Comparison of ENCODE assay signal across 17 cellular contexts in genomic region chr1:179742291-179742690, GRCh38. TPM values are rescaled to one million over a fixed set of nuclear protein-coding genes. Genes with fewer than 3 reads are reported as not detected.
DNase-seq lines count a peak whose midpoint lies in the region; ATAC-seq and TF ChIP-seq lines count a peak whose summit lies in the region.
"Had no signal": no experiment of that assay in that cellular context is flagged by ENCODE, and none has a peak within 500 bp of the region (broad histone marks: within the 10 kb centered on the region; RNA-seq: fewer than 3 reads in every experiment).

No MANE protein-coding gene starts in this region.

- 0 out of 2 replicates have a peak, but pooled peaks cover 5% of the 10 kb centered on the region for H3K4me1 ChIP-seq in HUES6 (ENCODE audit: control insufficient read depth, insufficient read depth, low read length)
- no peaks in the 10 kb centered on the region for H3K4me1 ChIP-seq in endocrine pancreas (ENCODE audit: control insufficient read depth, insufficient read depth, low read length)

- no peaks in the 10 kb centered on the region for H3K36me3 ChIP-seq in HUES6 (ENCODE audit: control insufficient read depth, insufficient read depth, low read length)
- no peaks in the 10 kb centered on the region for H3K36me3 ChIP-seq in endocrine pancreas (ENCODE audit: control insufficient read depth, insufficient read depth, low read length)
- H3K36me3 ChIP-seq: left lung had no signal

- H3K9ac ChIP-seq in HUES6 (ENCODE audit: low read length), result no peak overlapping the region
- peak overlapping the region; percentile 47 for H3K9ac ChIP-seq in endocrine pancreas (ENCODE audit: control insufficient read depth, insufficient read depth, low read length)

- no peak for DNase-seq in activated CD4-positive, alpha-beta memory T cell treated with anti-CD3 and anti-CD28 coated beads for 36 hours
- no peak for DNase-seq in activated CD4-positive, alpha-beta memory T cell treated with anti-CD3 and anti-CD28 coated beads, Interleukin-2, amount 10 ng/mL, durations not matched to agents 7 days and 5 days
- DNase-seq in osteocyte (ENCODE audit: extremely low spot score, unreplicated experiment), result no peak
- no peak for DNase-seq in EL
- DNase-seq: ACHN; activated B cell treated with CpG ODN at 0.5 μM for 24 hours; effector memory CD8-positive, alpha-beta T cell; hypothalamus; NCI-H1417 treated with DMSO at 0.1 percent for 48 hours had no signal

- no peak for TF ChIP-seq CTCF in osteocyte (IDR thresholded peaks at IDR 0.05)

- peak overlapping the region; percentile 59 for H3K4me3 ChIP-seq in HUES6 (ENCODE audit: low read depth, low read length)
- peak overlapping the region; percentile 47 for H3K4me3 ChIP-seq in endocrine pancreas (ENCODE audit: control insufficient read depth, insufficient read depth, low read length)

- POLR2A ChIA-PET in activated CD4-positive, alpha-beta memory T cell treated with anti-CD3 and anti-CD28 coated beads for 36 hours (lab: Charles Lee), result no interaction called here
- POLR2A ChIA-PET in activated CD4-positive, alpha-beta memory T cell treated with anti-CD3 and anti-CD28 coated beads, Interleukin-2, amount 10 ng/mL, durations not matched to agents 7 days and 5 days (lab: Charles Lee), result no interaction called here

- no peaks in the 10 kb centered on the region for H3K9me3 ChIP-seq in HUES6 (ENCODE audit: control insufficient read depth, insufficient read depth, low read depth, low read length)
- no peaks in the 10 kb centered on the region for H3K9me3 ChIP-seq in endocrine pancreas (ENCODE audit: control insufficient read depth, low read length)
- H3K9me3 ChIP-seq: left lung had no signal

- H3K36me3 Mint-ChIP-seq in activated CD4-positive, alpha-beta memory T cell treated with anti-CD3 and anti-CD28 coated beads for 36 hours, result no peaks in the 10 kb centered on the region
- no peaks in the 10 kb centered on the region for H3K36me3 Mint-ChIP-seq in activated CD4-positive, alpha-beta memory T cell treated with anti-CD3 and anti-CD28 coated beads, Interleukin-2, amount 10 ng/mL, durations not matched to agents 7 days and 5 days (ENCODE audit: low read depth)
- H3K36me3 Mint-ChIP-seq in osteocyte (ENCODE audit: unreplicated experiment), result peaks cover 2% of the 10 kb centered on the region

- no peaks in the 10 kb centered on the region for H3K9me3 Mint-ChIP-seq in activated CD4-positive, alpha-beta memory T cell treated with anti-CD3 and anti-CD28 coated beads for 36 hours
- H3K9me3 Mint-ChIP-seq in activated CD4-positive, alpha-beta memory T cell treated with anti-CD3 and anti-CD28 coated beads, Interleukin-2, amount 10 ng/mL, durations not matched to agents 7 days and 5 days, result no peaks in the 10 kb centered on the region
- H3K9me3 Mint-ChIP-seq in osteocyte (ENCODE audit: unreplicated experiment), result peaks cover 4% of the 10 kb centered on the region
- H3K9me3 Mint-ChIP-seq: effector memory CD8-positive, alpha-beta T cell had no signal

- peaks cover 52% of the 10 kb centered on the region for H3K27me3 Mint-ChIP-seq in activated CD4-positive, alpha-beta memory T cell treated with anti-CD3 and anti-CD28 coated beads for 36 hours
- H3K27me3 Mint-ChIP-seq in activated CD4-positive, alpha-beta memory T cell treated with anti-CD3 and anti-CD28 coated beads, Interleukin-2, amount 10 ng/mL, durations not matched to agents 7 days and 5 days, result peaks cover 74% of the 10 kb centered on the region
- peaks cover 78% of the 10 kb centered on the region for H3K27me3 Mint-ChIP-seq in osteocyte (ENCODE audit: unreplicated experiment)

- H3K27me3 ChIP-seq in HUES6 (ENCODE audit: control insufficient read depth, insufficient read depth, low read length) (peaks cover 89% of the 10 kb centered on the region), endocrine pancreas (ENCODE audit: control insufficient read depth, insufficient read depth, low read length) (no peaks in the 10 kb centered on the region)

- ATAC-seq in HG03175 (IDR thresholded peaks at IDR 0.05; ENCODE audit: unreplicated experiment) (no peak), GM18907 (IDR thresholded peaks at IDR 0.05; ENCODE audit: unreplicated experiment) (no peak)
- ATAC-seq: effector memory CD8-positive, alpha-beta T cell; left lung had no signal

- no peak overlapping the region for H3K27ac ChIP-seq in HUES6 (ENCODE audit: low read depth, low read length)
- H3K27ac ChIP-seq: HL-60, left lung had no signal

- CTCF ChIA-PET in activated CD4-positive, alpha-beta memory T cell treated with anti-CD3 and anti-CD28 coated beads for 36 hours (lab: Charles Lee), result interaction anchor here (1.0 to 1.1 kb wide), 3 partner anchors 36 to 73 kb away, joined by 3 to 5 read pairs (median 4); no protein-coding TSS in a partner anchor
- CTCF ChIA-PET in activated CD4-positive, alpha-beta memory T cell treated with anti-CD3 and anti-CD28 coated beads, Interleukin-2, amount 10 ng/mL, durations not matched to agents 7 days and 5 days (lab: Charles Lee), result no interaction called here

- H3K4me3 Mint-ChIP-seq in activated CD4-positive, alpha-beta memory T cell treated with anti-CD3 and anti-CD28 coated beads for 36 hours, result peak overlapping the region; percentile 6
- H3K4me3 Mint-ChIP-seq in activated CD4-positive, alpha-beta memory T cell treated with anti-CD3 and anti-CD28 coated beads, Interleukin-2, amount 10 ng/mL, durations not matched to agents 7 days and 5 days, result no peak overlapping the region
- H3K4me3 Mint-ChIP-seq in osteocyte (ENCODE audit: unreplicated experiment), result peak overlapping the region; percentile 9

- peaks cover 9% of the 10 kb centered on the region for H3K4me1 Mint-ChIP-seq in activated CD4-positive, alpha-beta memory T cell treated with anti-CD3 and anti-CD28 coated beads for 36 hours (ENCODE audit: low read depth)
- peaks cover 7% of the 10 kb centered on the region for H3K4me1 Mint-ChIP-seq in activated CD4-positive, alpha-beta memory T cell treated with anti-CD3 and anti-CD28 coated beads, Interleukin-2, amount 10 ng/mL, durations not matched to agents 7 days and 5 days
- peaks cover 6% of the 10 kb centered on the region for H3K4me1 Mint-ChIP-seq in osteocyte (ENCODE audit: unreplicated experiment)

- no peak overlapping the region for H3K27ac Mint-ChIP-seq in activated CD4-positive, alpha-beta memory T cell treated with anti-CD3 and anti-CD28 coated beads for 36 hours
- no peak overlapping the region for H3K27ac Mint-ChIP-seq in activated CD4-positive, alpha-beta memory T cell treated with anti-CD3 and anti-CD28 coated beads, Interleukin-2, amount 10 ng/mL, durations not matched to agents 7 days and 5 days
- no peak overlapping the region for H3K27ac Mint-ChIP-seq in osteocyte (ENCODE audit: unreplicated experiment)
- H3K27ac Mint-ChIP-seq: activated B cell treated with CpG ODN at 0.5 μM for 24 hours; effector memory CD8-positive, alpha-beta T cell had no signal

- intact Hi-C loops in activated CD4-positive, alpha-beta memory T cell treated with anti-CD3 and anti-CD28 coated beads for 36 hours (cut with micrococcal nuclease), result no loop called here

RNA-seq across cellular contexts. Expression of gene FAM163A, which starts 0.8 kb away (rescaled TPM):
- total RNA-seq in activated CD4-positive, alpha-beta memory T cell treated with anti-CD3 and anti-CD28 coated beads for 36 hours, result not detected
- total RNA-seq in activated CD4-positive, alpha-beta memory T cell treated with anti-CD3 and anti-CD28 coated beads, Interleukin-2, amount 10 ng/mL, durations not matched to agents 7 days and 5 days, result not detected
- not detected in 2 replicates for total RNA-seq in osteocyte
- total RNA-seq: activated B cell treated with CpG ODN at 0.5 μM for 24 hours; G401; left lung; T-helper 1 cell treated with Interleukin-12 subunit alpha and Interleukin-12 subunit beta and Interleukin-4 antibody, amounts not matched to agents 30 ng/mL and 1 ng/mL, for 36 hours had no signal
